Comparison of ENCODE assay signal across 8 cellular contexts in the genomic region with DNA sequence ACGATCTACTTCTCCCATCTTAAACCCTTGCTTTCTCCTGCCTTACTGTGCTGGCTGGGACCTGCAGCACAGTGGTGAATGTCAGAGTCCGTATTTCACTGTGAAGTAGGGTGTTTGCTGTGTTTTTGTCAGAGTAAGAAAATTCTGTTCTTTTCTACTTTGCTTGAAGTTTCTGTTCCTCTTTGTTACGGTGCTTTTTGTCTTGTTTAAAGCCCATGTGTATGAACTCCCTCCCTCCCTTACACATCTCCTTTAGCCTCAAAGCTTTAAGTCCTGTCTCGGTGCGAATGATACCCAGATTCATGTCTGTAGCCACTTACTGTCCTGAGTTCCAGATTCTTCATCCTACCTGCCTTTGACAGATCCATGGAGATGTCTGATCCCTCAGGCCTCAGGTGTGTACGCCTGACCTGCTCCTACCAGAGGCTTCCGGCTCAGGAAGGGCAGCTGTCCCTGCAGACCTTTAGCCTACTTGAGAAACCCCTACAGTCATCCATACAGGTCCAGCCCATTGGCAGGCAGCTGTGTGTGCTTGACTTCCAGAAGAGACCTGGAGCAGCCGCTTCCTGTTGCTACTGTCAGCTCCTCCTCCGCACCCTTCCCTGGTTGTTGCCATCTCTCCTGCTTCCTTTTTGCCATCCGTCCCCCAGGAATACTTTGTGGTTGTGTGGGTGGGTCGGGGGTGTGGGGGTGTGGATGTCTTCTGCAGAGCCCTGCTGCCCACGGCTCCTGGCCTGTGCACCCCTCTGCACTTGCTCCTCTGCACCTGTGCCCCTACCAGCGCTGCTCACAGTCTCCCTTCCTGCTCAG.
DNase-seq lines count a peak whose midpoint lies in the region; ATAC-seq lines count a peak whose summit lies in the region.

No MANE protein-coding gene starts in this region.

- H3K9me3 Mint-ChIP-seq in stimulated activated naive CD8-positive, alpha-beta T cell treated with anti-CD3 and anti-CD28 coated beads, Interleukin-15, amount 100 ng/mL, for 72 hours: no peaks in the 10 kb centered on the region

- DNase-seq in stimulated activated naive CD8-positive, alpha-beta T cell treated with anti-CD3 and anti-CD28 coated beads, Interleukin-15, Interleukin-2, amounts not matched to agents 100 U/mL and 50 U/mL, for 24 hours: no peak
- DNase-seq in stimulated activated naive CD8-positive, alpha-beta T cell treated with anti-CD3 and anti-CD28 coated beads, Interleukin-15, amount 100 ng/mL, for 72 hours: no peak
- DNase-seq in NCI-H2029 treated with DMSO at 0.1 percent for 48 hours (lab: John Stamatoyannopoulos, UW) (peak; percentile 46), NCI-H446 (lab: John Stamatoyannopoulos, UW) (no peak), substantia nigra (lab: John Stamatoyannopoulos, UW) (no peak), activated gamma-delta T cell (lab: John Stamatoyannopoulos, UW) (no peak)
- no peak for DNase-seq in effector CD8-positive, alpha-beta T cell (lab: John Stamatoyannopoulos, UW)

- no peak overlapping the region for H3K4me3 Mint-ChIP-seq in stimulated activated naive CD8-positive, alpha-beta T cell treated with anti-CD3 and anti-CD28 coated beads, Interleukin-15, amount 100 ng/mL, for 72 hours

- H3K4me1 Mint-ChIP-seq in stimulated activated naive CD8-positive, alpha-beta T cell treated with anti-CD3 and anti-CD28 coated beads, Interleukin-15, amount 100 ng/mL, for 72 hours: peaks cover 9% of the 10 kb centered on the region

- peak; percentile 12 for ATAC-seq in stimulated activated naive CD8-positive, alpha-beta T cell treated with anti-CD3 and anti-CD28 coated beads, Interleukin-15, Interleukin-2, amounts not matched to agents 100 U/mL and 50 U/mL, for 24 hours
- ATAC-seq in stimulated activated naive CD8-positive, alpha-beta T cell treated with anti-CD3 and anti-CD28 coated beads, Interleukin-15, amount 100 ng/mL, for 72 hours: no peak
- ATAC-seq in HG02763 (IDR thresholded peaks at IDR 0.05; ENCODE audit: unreplicated experiment): peak; percentile 77

- H3K27ac Mint-ChIP-seq in stimulated activated naive CD8-positive, alpha-beta T cell treated with anti-CD3 and anti-CD28 coated beads, Interleukin-15, amount 100 ng/mL, for 72 hours: no peak overlapping the region

- H3K27ac ChIP-seq in substantia nigra (ENCODE audit: low read depth, low read length, poor library complexity, severe bottlenecking): no peak overlapping the region

- H3K27me3 Mint-ChIP-seq in stimulated activated naive CD8-positive, alpha-beta T cell treated with anti-CD3 and anti-CD28 coated beads, Interleukin-15, amount 100 ng/mL, for 72 hours: no peaks in the 10 kb centered on the region
